9 cellular contexts compared by ENCODE assay signal in the genomic region with DNA sequence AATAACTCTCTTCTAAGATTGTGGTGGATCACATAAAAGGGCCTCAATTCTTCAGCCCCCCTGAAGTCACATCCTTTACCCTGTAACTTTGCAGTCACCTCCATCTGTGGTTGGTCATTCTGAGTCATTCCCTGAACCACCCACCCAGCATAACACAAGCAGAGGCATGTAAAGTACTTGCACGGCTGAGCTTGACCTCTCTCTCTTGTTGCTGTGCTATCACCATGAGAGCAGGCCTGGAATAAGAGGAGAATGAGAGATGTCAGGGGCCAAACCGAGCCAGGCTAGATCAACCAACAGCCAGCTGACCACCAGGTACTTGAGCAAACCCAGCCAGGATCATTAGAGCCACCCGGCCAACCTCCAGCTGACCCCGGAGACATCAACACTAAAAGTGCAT. TPM values are rescaled to one million over a fixed set of nuclear protein-coding genes. Genes with fewer than 3 reads are reported as not detected.
A peak's percentile ranks its signal among the peaks of the same experiment; 100 is the strongest.
DNase-seq lines count a peak whose midpoint lies in the region; ATAC-seq and TF ChIP-seq lines count a peak whose summit lies in the region.
"Had no signal": no experiment of that assay in that cellular context is flagged by ENCODE, and none has a peak within 500 bp of the region (broad histone marks: within the 10 kb centered on the region; RNA-seq: fewer than 3 reads in every experiment).

No MANE protein-coding gene starts in this region.

- no peaks in the 10 kb centered on the region for H3K4me1 ChIP-seq in SK-N-SH (ENCODE audit: control insufficient read depth in 1 of 2, insufficient read depth in 2 of 2, low read depth in 1 of 2, low read length in 1 of 2)
- H3K4me1 ChIP-seq: neural progenitor cell had no signal

- no peaks in the 10 kb centered on the region for H3K27me3 ChIP-seq in SK-N-SH (ENCODE audit: insufficient read depth)
- H3K27me3 ChIP-seq: neural progenitor cell had no signal

- no peaks in the 10 kb centered on the region for H3K36me3 ChIP-seq in SK-N-SH (replicated peaks in 1 of 2; ENCODE audit: control insufficient read depth in 1 of 2, insufficient read depth in 2 of 2, low read length in 1 of 2)
- H3K36me3 ChIP-seq: neural progenitor cell had no signal

- no peaks in the 10 kb centered on the region for H3K79me2 ChIP-seq in SK-N-SH (ENCODE audit: insufficient read depth)

- H3K9me2 ChIP-seq in SK-N-SH = no peaks in the 10 kb centered on the region

- no peak overlapping the region for H3K9ac ChIP-seq in SK-N-SH
- H3K9ac ChIP-seq: neural progenitor cell had no signal

- no peak overlapping the region for H3K27ac ChIP-seq in SK-N-SH (ENCODE audit: low read depth in 2 of 2, low read length in 1 of 2)
- H3K27ac ChIP-seq: HL-60, neural progenitor cell had no signal

- DNase-seq in SK-N-SH (no peak), renal cortical epithelial cell (ENCODE audit: low read depth) (peak; percentile 89), NCI-H524 treated with DMSO at 0.1 percent for 48 hours (lab: John Stamatoyannopoulos, UW) (no peak), cerebellum (ENCODE audit: low spot score) (no peak), NAMALWA (ENCODE audit: low spot score) (no peak)

- CTCF ChIA-PET in SK-N-SH (lab: Yijun Ruan, JAX) = interaction anchor here (0.6 to 10.4 kb wide), 6 partner anchors 13 to 352 kb away, joined by 3 to 133 read pairs (median 3); a partner anchor contains a TSS

- no peak for TF ChIP-seq RAD21 in SK-N-SH (IDR thresholded peaks at IDR 0.05; ENCODE audit: low read length)

- TF ChIP-seq CTCF in SK-N-SH (IDR thresholded peaks at IDR 0.05) = no peak

- H3F3A ChIP-seq in SK-N-SH (replicated peaks; ENCODE audit: insufficient read depth) = peaks cover 9% of the 10 kb centered on the region

- no peak overlapping the region for H3K4me3 ChIP-seq in SK-N-SH (ENCODE audit: low read depth in 2 of 2, low read length in 1 of 2)
- H3K4me3 ChIP-seq: neural progenitor cell had no signal

- POLR2A ChIA-PET in SK-N-SH (lab: Yijun Ruan, JAX) = no interaction called here

- WGBS in SK-N-SH (ENCODE audit: low lambda C conversion rate) = 60% methylated on average over 4 of the region's 4 CpGs

- no peaks in the 10 kb centered on the region for H3K9me3 ChIP-seq in SK-N-SH

- H3K4me2 ChIP-seq in SK-N-SH = no peak overlapping the region
- H3K4me2 ChIP-seq: neural progenitor cell had no signal

- no peak overlapping the region for H2AFZ ChIP-seq in SK-N-SH (ENCODE audit: low read depth)
- H2AFZ ChIP-seq: neural progenitor cell had no signal

- H4K20me1 ChIP-seq in SK-N-SH (ENCODE audit: insufficient read depth) = no peaks in the 10 kb centered on the region

- TF ChIP-seq EP300 in SK-N-SH (IDR thresholded peaks at IDR 0.05; ENCODE audit: borderline replicate concordance in 1 of 2, low read depth in 1 of 2, low read length in 1 of 2) = no peak

- ATAC-seq in GM19023 (IDR thresholded peaks at IDR 0.05; ENCODE audit: unreplicated experiment) (peak; percentile 76), HG02884 (IDR thresholded peaks at IDR 0.05; ENCODE audit: unreplicated experiment) (peak; percentile 83)

TF ChIP-seq in SK-N-SH, 30 proteins besides CTCF, POLR2A, EP300 and RAD21:
- TF ChIP-seq TCF12 (IDR thresholded peaks at IDR 0.05) (peak; percentile 21; the same call in 1 of the 2 replicates), FOSL2 (IDR thresholded peaks at IDR 0.05; ENCODE audit: borderline replicate concordance, low read depth) (0 out of 2 replicates have a peak, but pooled peaks have one; percentile 21)
- TF ChIP-seq, protein P1, sequence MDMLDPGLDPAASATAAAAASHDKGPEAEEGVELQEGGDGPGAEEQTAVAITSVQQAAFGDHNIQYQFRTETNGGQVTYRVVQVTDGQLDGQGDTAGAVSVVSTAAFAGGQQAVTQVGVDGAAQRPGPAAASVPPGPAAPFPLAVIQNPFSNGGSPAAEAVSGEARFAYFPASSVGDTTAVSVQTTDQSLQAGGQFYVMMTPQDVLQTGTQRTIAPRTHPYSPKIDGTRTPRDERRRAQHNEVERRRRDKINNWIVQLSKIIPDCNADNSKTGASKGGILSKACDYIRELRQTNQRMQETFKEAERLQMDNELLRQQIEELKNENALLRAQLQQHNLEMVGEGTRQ (IDR thresholded peaks at IDR 0.05; ENCODE audit: borderline replicate concordance, low read depth, low read length) = no peak

RNA-seq across cellular contexts. Expression of a gene that starts 13.5 kb away (rescaled TPM):
- polyA plus RNA-seq in SK-N-SH (2012; rRNA removed) = 47.8 and 52.0 TPM in 2 replicates
- polyA plus RNA-seq in SK-N-SH (2012; cell fraction: cytosol; rRNA removed) = 74.7 and 89.6 TPM in 2 replicates
- 34.1 and 67.1 TPM in 2 replicates for polyA plus RNA-seq in SK-N-SH (2012; cell fraction: nucleus; rRNA removed)
- 97.4 and 111 TPM in 2 replicates for total RNA-seq in renal cortical epithelial cell
- 30.2 TPM for total RNA-seq in cerebellum
